ENCODE assay signal across 29 cellular contexts in the genomic region with DNA sequence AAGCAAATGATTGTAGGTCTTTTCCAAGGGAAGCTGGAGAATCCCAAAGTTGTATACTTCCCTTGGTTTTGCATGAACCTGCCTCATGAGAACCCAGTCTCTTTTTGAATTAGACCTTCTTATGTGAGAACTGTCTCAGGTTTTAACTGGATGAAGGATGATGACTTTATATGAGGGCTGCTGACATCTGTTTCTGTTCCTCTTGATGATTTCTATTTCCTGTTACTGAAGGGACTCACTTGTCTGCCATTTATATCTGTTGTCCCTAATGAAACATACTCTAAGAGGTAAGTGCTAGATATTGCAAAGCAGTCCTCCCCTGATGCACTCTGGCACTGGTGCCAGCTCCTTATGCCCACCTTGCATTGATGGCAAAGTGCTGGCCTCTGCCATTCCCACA. TPM values are rescaled to one million over a fixed set of nuclear protein-coding genes. Genes with fewer than 3 reads are reported as not detected.
"Had no signal": no experiment of that assay in that cellular context is flagged by ENCODE, and none has a peak within 500 bp of the region (broad histone marks: within the 10 kb centered on the region; RNA-seq: fewer than 3 reads in every experiment).

No MANE protein-coding gene starts in this region.

- H3K36me3 ChIP-seq: breast epithelium, gastrocnemius medialis, left ventricle myocardium inferior, ovary, stomach, tibial artery, upper lobe of right lung had no signal

- H3K4me3 ChIP-seq: breast epithelium, gastrocnemius medialis, left ventricle myocardium inferior, lung, ovary, skin epidermis, stomach, tibial artery, upper lobe of right lung had no signal

- ATAC-seq: activated naive CD4-positive, alpha-beta T cell treated with anti-CD3 and anti-CD28 coated beads, Interleukin-2, amount 50 U/mL, for 72 hours; activated T-cell treated with anti-CD3 and anti-CD28 coated beads, Interleukin-2, amount 50 U/mL, for 72 hours; gastrocnemius medialis; sciatic nerve; stimulated activated effector memory CD8-positive, alpha-beta T cell treated with anti-CD3 and anti-CD28 coated beads, Interleukin-12 subunit alpha, Interleukin-12 subunit beta, amount 100 ng/mL, for 72 hours; upper lobe of right lung had no signal

- H3K36me3 Mint-ChIP-seq: activated naive CD4-positive, alpha-beta T cell treated with anti-CD3 and anti-CD28 coated beads, Interleukin-2, amount 50 U/mL, for 72 hours; stimulated activated effector memory CD8-positive, alpha-beta T cell treated with anti-CD3 and anti-CD28 coated beads, Interleukin-12 subunit alpha, Interleukin-12 subunit beta, amount 100 ng/mL, for 72 hours had no signal

- DNase-seq: activated CD4-positive, alpha-beta T cell treated with anti-CD3 and anti-CD28 coated beads for 4 hours; activated CD4-positive, alpha-beta T cell treated with anti-CD3 and anti-CD28 coated beads, Interleukin-2, amount 50 U/mL, for 4 hours; activated CD4-positive, CD25-positive, alpha-beta regulatory T cell; activated naive CD4-positive, alpha-beta T cell; activated T-cell treated with anti-CD3 and anti-CD28 coated beads for 4 hours; activated T-cell treated with anti-CD3 and anti-CD28 coated beads, Interleukin-2, amount 50 U/mL, for 72 hours; central memory CD4-positive, alpha-beta T cell; gastrocnemius medialis; glutamatergic neuron; islet precursor cell; left ventricle myocardium inferior; nephron progenitor cell; ovary; stimulated activated CD4-positive, alpha-beta T cell treated with anti-CD3 and anti-CD28 coated beads, Interleukin-4, amount 100 ng/mL, for 24 hours; stomach; tibial artery; upper lobe of right lung had no signal

- H3K4me1 Mint-ChIP-seq: nephron progenitor cell; stimulated activated effector memory CD8-positive, alpha-beta T cell treated with anti-CD3 and anti-CD28 coated beads, Interleukin-12 subunit alpha, Interleukin-12 subunit beta, amount 100 ng/mL, for 72 hours had no signal

- H3K27ac ChIP-seq: breast epithelium, gastrocnemius medialis, left ventricle myocardium inferior, ovary, skin epidermis, stomach, tibial artery, upper lobe of right lung had no signal

- H3K4me1 ChIP-seq: breast epithelium, stomach, tibial artery had no signal

- H3K27ac Mint-ChIP-seq: activated naive CD4-positive, alpha-beta T cell treated with anti-CD3 and anti-CD28 coated beads, Interleukin-2, amount 50 U/mL, for 72 hours; activated T-cell treated with anti-CD3 and anti-CD28 coated beads, Interleukin-2, amount 50 U/mL, for 72 hours; nephron progenitor cell; progenitor cell of endocrine pancreas; stimulated activated effector memory CD8-positive, alpha-beta T cell treated with anti-CD3 and anti-CD28 coated beads, Interleukin-12 subunit alpha, Interleukin-12 subunit beta, amount 100 ng/mL, for 72 hours; T-helper 2 cell treated with Interferon-gamma antibody and Interleukin-4, amounts not matched to agents 5 μg/mL and 100 μg/mL, for 36 hours had no signal

- H3K27me3 ChIP-seq: ovary had no signal

- H3K9me3 ChIP-seq: breast epithelium, gastrocnemius medialis, left ventricle myocardium inferior, ovary, tibial artery, upper lobe of right lung had no signal

- H3K9me3 Mint-ChIP-seq: activated naive CD4-positive, alpha-beta T cell treated with anti-CD3 and anti-CD28 coated beads, Interleukin-2, amount 50 U/mL, for 72 hours; activated T-cell treated with anti-CD3 and anti-CD28 coated beads, Interleukin-2, amount 50 U/mL, for 72 hours; stimulated activated effector memory CD8-positive, alpha-beta T cell treated with anti-CD3 and anti-CD28 coated beads, Interleukin-12 subunit alpha, Interleukin-12 subunit beta, amount 100 ng/mL, for 72 hours; T-helper 2 cell treated with Interferon-gamma antibody and Interleukin-4, amounts not matched to agents 5 μg/mL and 100 μg/mL, for 36 hours had no signal

- H3K4me3 Mint-ChIP-seq: activated T-cell treated with anti-CD3 and anti-CD28 coated beads, Interleukin-2, amount 50 U/mL, for 72 hours; nephron progenitor cell; stimulated activated effector memory CD8-positive, alpha-beta T cell treated with anti-CD3 and anti-CD28 coated beads, Interleukin-12 subunit alpha, Interleukin-12 subunit beta, amount 100 ng/mL, for 72 hours; T-helper 2 cell treated with Interferon-gamma antibody and Interleukin-4, amounts not matched to agents 5 μg/mL and 100 μg/mL, for 36 hours had no signal

- H3K27me3 Mint-ChIP-seq: progenitor cell of endocrine pancreas had no signal

RNA-seq across cellular contexts. Expression of gene ERICH4, which starts 33.6 kb away (rescaled TPM):
- total RNA-seq: activated naive CD4-positive, alpha-beta T cell treated with anti-CD3 and anti-CD28 coated beads, Interleukin-2, amount 50 U/mL, for 72 hours; activated T-cell treated with anti-CD3 and anti-CD28 coated beads, Interleukin-2, amount 50 U/mL, for 72 hours; breast epithelium; epithelial cell of proximal tubule; gastrocnemius medialis; left ventricle myocardium inferior; lung; mesenteric fat pad; mucosa of gallbladder; ovary; progenitor cell of endocrine pancreas; renal cortical epithelial cell; sciatic nerve; stomach; upper lobe of right lung had no signal
- polyA plus RNA-seq: ovary, stomach had no signal
